Comparison of ENCODE assay signal across 1 cellular context in genomic region chr11:80103149-80103859, GRCh38.
A peak's percentile ranks its signal among the peaks of the same experiment; 100 is the strongest.
TF ChIP-seq lines count a peak whose summit lies in the region.

No MANE protein-coding gene starts in this region.

TF ChIP-seq in H1, 55 proteins besides CTCF, POLR2A, EP300 and RAD21 (continued from another document):
- TF ChIP-seq CHD7 (IDR thresholded peaks at IDR 0.05; ENCODE audit: insufficient replicate concordance, low read length): no peak
- no peak for TF ChIP-seq JUND (IDR thresholded peaks at IDR 0.05; ENCODE audit: low read length)
- TF ChIP-seq, protein P1, sequence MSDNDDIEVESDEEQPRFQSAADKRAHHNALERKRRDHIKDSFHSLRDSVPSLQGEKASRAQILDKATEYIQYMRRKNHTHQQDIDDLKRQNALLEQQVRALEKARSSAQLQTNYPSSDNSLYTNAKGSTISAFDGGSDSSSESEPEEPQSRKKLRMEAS (IDR thresholded peaks at IDR 0.05): peak; percentile 24; the same call in 1 of the 2 replicates
